ENCODE assay signal across 14 cellular contexts in genomic region chr1:222243902-222244301, GRCh38.
DNase-seq lines count a peak whose midpoint lies in the region; ATAC-seq and TF ChIP-seq lines count a peak whose summit lies in the region.
"Had no signal": no experiment of that assay in that cellular context is flagged by ENCODE, and none has a peak within 500 bp of the region (broad histone marks: within the 10 kb centered on the region; RNA-seq: fewer than 3 reads in every experiment).

No MANE protein-coding gene starts in this region.

- no peak for TF ChIP-seq CTCF in epithelial cell of esophagus (IDR thresholded peaks at IDR 0.05; ENCODE audit: insufficient read depth, low read depth, low read length, missing control alignments)
- TF ChIP-seq CTCF in mucosa of descending colon (IDR thresholded peaks at IDR 0.05): no peak

- no peak overlapping the region for H3K4me3 Mint-ChIP-seq in stimulated activated effector memory CD8-positive, alpha-beta T cell treated with anti-CD3 and anti-CD28 coated beads, Interleukin-12 subunit alpha, Interleukin-12 subunit beta, amount 100 ng/mL, for 72 hours

- intact Hi-C loops in mucosa of descending colon (cut with DNase I, micrococcal nuclease): no loop called here

- no peaks in the 10 kb centered on the region for H3K9me3 Mint-ChIP-seq in stimulated activated effector memory CD8-positive, alpha-beta T cell treated with anti-CD3 and anti-CD28 coated beads, Interleukin-12 subunit alpha, Interleukin-12 subunit beta, amount 100 ng/mL, for 72 hours

- H3K9me3 ChIP-seq in mucosa of descending colon: no peaks in the 10 kb centered on the region
- H3K9me3 ChIP-seq: right lobe of liver had no signal

- H3K4me3 ChIP-seq in epithelial cell of esophagus (ENCODE audit: low read length) (no peak overlapping the region), mucosa of descending colon (no peak overlapping the region)
- H3K4me3 ChIP-seq: right lobe of liver had no signal

- no peaks in the 10 kb centered on the region for H3K36me3 ChIP-seq in mucosa of descending colon (ENCODE audit: low read depth)
- H3K36me3 ChIP-seq: right lobe of liver had no signal

- ATAC-seq in stimulated activated effector memory CD8-positive, alpha-beta T cell treated with anti-CD3 and anti-CD28 coated beads, Interleukin-12 subunit alpha, Interleukin-12 subunit beta, amount 100 ng/mL, for 72 hours: no peak
- ATAC-seq in mucosa of descending colon: no peak
- ATAC-seq: left ventricle myocardium superior, Panc1, right lobe of liver had no signal

- H3K4me1 Mint-ChIP-seq in stimulated activated effector memory CD8-positive, alpha-beta T cell treated with anti-CD3 and anti-CD28 coated beads, Interleukin-12 subunit alpha, Interleukin-12 subunit beta, amount 100 ng/mL, for 72 hours: no peaks in the 10 kb centered on the region

- DNase-seq in stimulated activated CD4-positive, alpha-beta T cell treated with anti-CD3 and anti-CD28 coated beads, Interleukin-2, amount 100 ng/mL, for 4 hours (ENCODE audit: low read depth): peak; percentile 1
- DNase-seq in stimulated activated CD4-positive, alpha-beta T cell treated with anti-CD3 and anti-CD28 coated beads, Interleukin-4, amount 100 ng/mL, for 1 hour: no peak
- DNase-seq in NCI-H774 (lab: John Stamatoyannopoulos, UW) (peak; percentile 23), epithelial cell of esophagus (ENCODE audit: low read depth) (peak; percentile 94), germinal center (ENCODE audit: low spot score) (no peak), mucosa of descending colon (no peak)
- no peak for DNase-seq in effector CD8-positive, alpha-beta T cell (lab: John Stamatoyannopoulos, UW)
- no peak for DNase-seq in stimulated activated effector memory CD8-positive, alpha-beta T cell treated with anti-CD3 and anti-CD28 coated beads, Interleukin-12 subunit alpha, Interleukin-12 subunit beta, amount 100 ng/mL, for 72 hours (ENCODE audit: low spot score in 2 of 2)
- DNase-seq: central memory CD4-positive, alpha-beta T cell; effector memory CD4-positive, alpha-beta T cell; left ventricle myocardium superior; MM.1S; right lobe of liver had no signal

- no peaks in the 10 kb centered on the region for H3K36me3 Mint-ChIP-seq in stimulated activated effector memory CD8-positive, alpha-beta T cell treated with anti-CD3 and anti-CD28 coated beads, Interleukin-12 subunit alpha, Interleukin-12 subunit beta, amount 100 ng/mL, for 72 hours

- no peak overlapping the region for H3K27ac Mint-ChIP-seq in stimulated activated effector memory CD8-positive, alpha-beta T cell treated with anti-CD3 and anti-CD28 coated beads, Interleukin-12 subunit alpha, Interleukin-12 subunit beta, amount 100 ng/mL, for 72 hours

- H3K4me1 ChIP-seq in mucosa of descending colon (ENCODE audit: low read depth): no peaks in the 10 kb centered on the region
- H3K4me1 ChIP-seq: right lobe of liver had no signal

Comparison
In these comparisons a context has a peak if more than half of its experiments do, and no peak if none do; other contexts are left out.
1. DNase-seq: peak in stimulated activated CD4-positive, alpha-beta T cell treated with anti-CD3 and anti-CD28 coated beads, Interleukin-2, amount 100 ng/mL, for 4 hours (single experiment), NCI-H774 (single experiment) and epithelial cell of esophagus (single experiment); none in stimulated activated CD4-positive, alpha-beta T cell treated with anti-CD3 and anti-CD28 coated beads, Interleukin-4, amount 100 ng/mL, for 1 hour (single experiment), effector CD8-positive, alpha-beta T cell (single experiment), germinal center (single experiment), stimulated activated effector memory CD8-positive, alpha-beta T cell treated with anti-CD3 and anti-CD28 coated beads, Interleukin-12 subunit alpha, Interleukin-12 subunit beta, amount 100 ng/mL, for 72 hours (0 of 2) and mucosa of descending colon (0 of 3).